ENCODE assay signal across 9 cellular contexts in genomic region chr2:196987654-196988364, GRCh38.
DNase-seq lines count a peak whose midpoint lies in the region; ATAC-seq, FAIRE-seq and TF ChIP-seq lines count a peak whose summit lies in the region.
"Had no signal": no experiment of that assay in that cellular context is flagged by ENCODE, and none has a peak within 500 bp of the region (broad histone marks: within the 10 kb centered on the region; RNA-seq: fewer than 3 reads in every experiment).

No MANE protein-coding gene starts in this region.

- H3K4me3 Mint-ChIP-seq in activated CD8-positive, alpha-beta memory T cell treated with anti-CD3 and anti-CD28 coated beads, Interleukin-2, amount 10 ng/mL, durations not matched to agents 7 days and 5 days, result peak overlapping the region; percentile 46
- peak overlapping the region; percentile 77 for H3K4me3 Mint-ChIP-seq in astrocyte (ENCODE audit: unreplicated experiment)
- peak overlapping the region in 2 of 5 donors; percentile 5 to 25 for H3K4me3 Mint-ChIP-seq in immature natural killer cell

- H3K27ac Mint-ChIP-seq in activated CD8-positive, alpha-beta memory T cell treated with anti-CD3 and anti-CD28 coated beads, Interleukin-2, amount 10 ng/mL, durations not matched to agents 7 days and 5 days, result peak overlapping the region; percentile 86
- H3K27ac Mint-ChIP-seq in astrocyte (ENCODE audit: unreplicated experiment), result peak overlapping the region; percentile 95
- H3K27ac Mint-ChIP-seq in immature natural killer cell, result peak overlapping the region; percentile 41 to 89 (median 70)

- TF ChIP-seq CTCF in OCI-LY7 (conservative IDR thresholded peaks at IDR 0.05; ENCODE audit: low read length) (no peak), astrocyte (IDR thresholded peaks at IDR 0.05; ENCODE audit: insufficient read depth, low read depth, low read length) (no peak)

- H3K27ac ChIP-seq in OCI-LY7 (ENCODE audit: low read depth, low read length, poor library complexity, severe bottlenecking), result no peak overlapping the region
- H3K27ac ChIP-seq in astrocyte (ENCODE audit: low read depth, low read length), result peak overlapping the region; percentile 95
- H3K27ac ChIP-seq in skeletal muscle tissue (ENCODE audit: low read depth, low read length), result peak overlapping the region; percentile 75

- H3K4me1 Mint-ChIP-seq in activated CD8-positive, alpha-beta memory T cell treated with anti-CD3 and anti-CD28 coated beads, Interleukin-2, amount 10 ng/mL, durations not matched to agents 7 days and 5 days, result peaks cover 47% of the 10 kb centered on the region
- peaks cover 26% of the 10 kb centered on the region for H3K4me1 Mint-ChIP-seq in astrocyte (ENCODE audit: low read depth, unreplicated experiment)
- peaks cover 24 to 41% of the 10 kb centered on the region in 2 donors for H3K4me1 Mint-ChIP-seq in immature natural killer cell

- H3K79me2 ChIP-seq in OCI-LY7 (ENCODE audit: insufficient read depth, low read depth, low read length) (no peaks in the 10 kb centered on the region), astrocyte (ENCODE audit: insufficient read depth, low read length) (no peaks in the 10 kb centered on the region)

- no peak overlapping the region for H3K4me3 ChIP-seq in OCI-LY7 (ENCODE audit: low read depth, low read length, poor library complexity, severe bottlenecking)
- H3K4me3 ChIP-seq in astrocyte (ENCODE audit: insufficient read depth, low read depth, low read length), result peak overlapping the region; percentile 37
- peak overlapping the region; percentile 66 to 81 (median 69) for H3K4me3 ChIP-seq in skeletal muscle tissue (ENCODE audit: low read length in 3 of 3)

- H3K9me2 ChIP-seq in OCI-LY7 (ENCODE audit: insufficient read depth, low read length), result no peaks in the 10 kb centered on the region

- H3K27me3 ChIP-seq in astrocyte (ENCODE audit: insufficient read depth, low read length), result no peaks in the 10 kb centered on the region
- no peaks in the 10 kb centered on the region for H3K27me3 ChIP-seq in skeletal muscle tissue (ENCODE audit: control insufficient read depth in 3 of 3, insufficient read depth in 3 of 3, low read length in 3 of 3)

- no peaks in the 10 kb centered on the region for H3K27me3 Mint-ChIP-seq in activated CD8-positive, alpha-beta memory T cell treated with anti-CD3 and anti-CD28 coated beads, Interleukin-2, amount 10 ng/mL, durations not matched to agents 7 days and 5 days
- H3K27me3 Mint-ChIP-seq in astrocyte (ENCODE audit: low read depth, unreplicated experiment) (no peaks in the 10 kb centered on the region), immature natural killer cell (ENCODE audit: low read depth in 3 of 3) (peaks cover 2 to 13% (median 5%) of the 10 kb centered on the region in 3 donors)

- no TSS peak for BruUV-seq in OCI-LY7 (replicated peaks; lab: Mats Ljungman, UMichigan)

- peaks cover 2% of the 10 kb centered on the region for H3K9me3 Mint-ChIP-seq in activated CD8-positive, alpha-beta memory T cell treated with anti-CD3 and anti-CD28 coated beads, Interleukin-2, amount 10 ng/mL, durations not matched to agents 7 days and 5 days (ENCODE audit: low read depth)
- H3K9me3 Mint-ChIP-seq in astrocyte (ENCODE audit: unreplicated experiment), result no peaks in the 10 kb centered on the region
- no peaks in the 10 kb centered on the region for H3K9me3 Mint-ChIP-seq in immature natural killer cell

- H4K20me1 ChIP-seq in OCI-LY7 (ENCODE audit: insufficient read depth, low read length) (no peaks in the 10 kb centered on the region), astrocyte (ENCODE audit: insufficient read depth, low read length) (no peaks in the 10 kb centered on the region)

- no peaks in the 10 kb centered on the region for H3K9me3 ChIP-seq in OCI-LY7 (ENCODE audit: low read length)
- H3K9me3 ChIP-seq in astrocyte (ENCODE audit: insufficient read depth, low read depth, low read length), result no peaks in the 10 kb centered on the region
- no peaks in the 10 kb centered on the region for H3K9me3 ChIP-seq in skeletal muscle tissue (ENCODE audit: control insufficient read depth in 3 of 3, low read length in 3 of 3)

- H3K4me1 ChIP-seq in OCI-LY7 (ENCODE audit: insufficient read depth, low read length, poor library complexity, severe bottlenecking) (peaks cover 4% of the 10 kb centered on the region), astrocyte (ENCODE audit: insufficient read depth, low read length) (peaks cover 17% of the 10 kb centered on the region), skeletal muscle tissue (ENCODE audit: control insufficient read depth in 3 of 3, insufficient read depth in 3 of 3, low read length in 3 of 3) (peaks cover 2 to 6% (median 3%) of the 10 kb centered on the region in 3 donors)

- H3K4me2 ChIP-seq in OCI-LY7 (ENCODE audit: low read length), result no peak overlapping the region
- peak overlapping the region; percentile 79 for H3K4me2 ChIP-seq in astrocyte (ENCODE audit: low read length)

- DNase-seq in activated CD8-positive, alpha-beta memory T cell treated with anti-CD3 and anti-CD28 coated beads, Interleukin-2, amount 10 ng/mL, durations not matched to agents 7 days and 5 days, result peak; percentile 62
- DNase-seq in activated CD8-positive, alpha-beta memory T cell treated with anti-CD3 and anti-CD28 coated beads for 24 hours, result no peak
- peak; percentile 8 for DNase-seq in OCI-LY7 (ENCODE audit: low spot score)
- DNase-seq in astrocyte (ENCODE audit: low read depth), result peak; percentile 98
- DNase-seq in immature natural killer cell, result no peak
- DNase-seq in G401 (ENCODE audit: low spot score), result no peak

- ATAC-seq in activated CD8-positive, alpha-beta memory T cell treated with anti-CD3 and anti-CD28 coated beads, Interleukin-2, amount 10 ng/mL, durations not matched to agents 7 days and 5 days, result peak; percentile 93
- peak; percentile 76 for ATAC-seq in HG03432 (IDR thresholded peaks at IDR 0.05; ENCODE audit: unreplicated experiment)

- peak overlapping the region; percentile 82 for H3K9ac ChIP-seq in astrocyte (ENCODE audit: low read length)
- peak overlapping the region; percentile 70 to 79 (median 76) for H3K9ac ChIP-seq in skeletal muscle tissue (ENCODE audit: low read depth in 1 of 3, low read length in 3 of 3)

- H3K36me3 Mint-ChIP-seq in activated CD8-positive, alpha-beta memory T cell treated with anti-CD3 and anti-CD28 coated beads, Interleukin-2, amount 10 ng/mL, durations not matched to agents 7 days and 5 days, result peaks cover 68% of the 10 kb centered on the region
- no peaks in the 10 kb centered on the region for H3K36me3 Mint-ChIP-seq in astrocyte (ENCODE audit: low read depth, unreplicated experiment)
- H3K36me3 Mint-ChIP-seq in immature natural killer cell, result peaks cover 19 to 36% (median 30%) of the 10 kb centered on the region in 3 donors

- no peak overlapping the region for H2AFZ ChIP-seq in OCI-LY7 (ENCODE audit: low read length)
- H2AFZ ChIP-seq in astrocyte (ENCODE audit: low read depth, low read length), result peak overlapping the region; percentile 1

- peaks cover 9% of the 10 kb centered on the region for H3K36me3 ChIP-seq in OCI-LY7 (ENCODE audit: insufficient read depth, low read length)
- H3K36me3 ChIP-seq in astrocyte (ENCODE audit: insufficient read depth, low read length), result no peaks in the 10 kb centered on the region
- no peaks in the 10 kb centered on the region for H3K36me3 ChIP-seq in skeletal muscle tissue (ENCODE audit: control insufficient read depth in 3 of 3, insufficient read depth in 3 of 3, low read length in 3 of 3)

- peak; percentile 100 for FAIRE-seq in astrocyte (lab: Jason Lieb, UNC)
- FAIRE-seq: G401.6 had no signal

- intact Hi-C loops in OCI-LY7 (cut with micrococcal nuclease; ENCODE audit: unreplicated experiment), result no loop called here

- CTCF ChIA-PET in activated CD8-positive, alpha-beta memory T cell treated with anti-CD3 and anti-CD28 coated beads, Interleukin-2, amount 10 ng/mL, durations not matched to agents 7 days and 5 days (lab: Charles Lee), result interaction anchor here (0.6 to 1.4 kb wide), 5 partner anchors 43 to 389 kb away, joined by 3 to 4 read pairs (median 3); no protein-coding TSS in a partner anchor
- CTCF ChIA-PET in OCI-LY7 (lab: Charles Lee; ENCODE audit: unreplicated experiment), result no interaction called here

- in situ Hi-C loops in G401 (cut with HindIII; ENCODE audit: low sequenced_read_pairs), result no loop called here

- POLR2A ChIA-PET in OCI-LY7 (lab: Charles Lee), result interaction anchor here (0.6 kb wide), 1 partner anchor 85 kb away, joined by 3 read pairs; no protein-coding TSS in a partner anchor

Comparison
In these comparisons a context has a peak if more than half of its experiments do, and no peak if none do; other contexts are left out.
1. DNase-seq: peak in activated CD8-positive, alpha-beta memory T cell treated with anti-CD3 and anti-CD28 coated beads, Interleukin-2, amount 10 ng/mL, durations not matched to agents 7 days and 5 days (single experiment), OCI-LY7 (single experiment) and astrocyte (single experiment); none in activated CD8-positive, alpha-beta memory T cell treated with anti-CD3 and anti-CD28 coated beads for 24 hours (single experiment), immature natural killer cell (0 of 3) and G401 (single experiment).
2. Peak in every context shown above with its lines, with median percentiles within 50 percentile points of each other: H3K27ac Mint-ChIP-seq.